ENCODE assay signal across 11 cellular contexts in the genomic region with DNA sequence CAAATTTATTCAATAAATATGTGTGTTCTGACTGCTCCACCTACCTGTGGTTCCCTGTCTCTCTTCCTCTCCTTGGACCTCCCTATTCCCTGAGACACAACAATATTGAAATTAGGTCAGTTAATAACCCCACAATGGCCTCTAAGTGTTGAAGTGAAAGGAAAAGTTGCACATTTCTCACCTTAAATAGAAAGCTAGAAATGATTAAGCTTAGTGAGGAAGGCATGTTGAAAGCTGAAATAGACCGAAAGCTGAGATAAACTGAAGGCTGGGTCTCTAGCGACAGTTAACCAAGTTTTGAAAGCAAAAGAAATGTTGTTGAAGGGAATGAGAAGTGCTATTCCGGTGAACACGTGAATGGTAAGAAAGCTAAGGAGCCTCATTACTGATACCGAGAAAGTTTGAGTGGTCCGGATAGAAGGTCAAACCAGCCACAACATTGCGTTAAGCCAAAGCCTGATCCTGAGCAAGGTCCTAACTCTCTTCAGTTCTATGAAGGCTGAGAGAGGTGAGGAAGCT. TPM values are rescaled to one million over a fixed set of nuclear protein-coding genes. Genes with fewer than 3 reads are reported as not detected.
A peak's percentile ranks its signal among the peaks of the same experiment; 100 is the strongest.
DNase-seq lines count a peak whose midpoint lies in the region; ATAC-seq lines count a peak whose summit lies in the region.
"Had no signal": no experiment of that assay in that cellular context is flagged by ENCODE, and none has a peak within 500 bp of the region (broad histone marks: within the 10 kb centered on the region; RNA-seq: fewer than 3 reads in every experiment).

No MANE protein-coding gene starts in this region.

- no peaks in the 10 kb centered on the region for H3K36me3 Mint-ChIP-seq in activated CD8-positive, alpha-beta memory T cell treated with anti-CD3 and anti-CD28 coated beads, Interleukin-2, amount 10 ng/mL, durations not matched to agents 7 days and 5 days

- H3K9me2 ChIP-seq in Karpas-422 (replicated peaks; ENCODE audit: insufficient read depth, low read length): no peaks in the 10 kb centered on the region

- peak; percentile 90 for ATAC-seq in activated CD8-positive, alpha-beta memory T cell treated with anti-CD3 and anti-CD28 coated beads, Interleukin-2, amount 10 ng/mL, durations not matched to agents 7 days and 5 days
- ATAC-seq in GM21723 (IDR thresholded peaks at IDR 0.05; ENCODE audit: unreplicated experiment) (peak; percentile 93), HG03432 (IDR thresholded peaks at IDR 0.05; ENCODE audit: unreplicated experiment) (peak; percentile 98)
- ATAC-seq in stimulated activated naive CD8-positive, alpha-beta T cell treated with anti-CD3 and anti-CD28 coated beads, Interleukin-15, Interleukin-2, amounts not matched to agents 100 U/mL and 50 U/mL, for 24 hours: peak; percentile 69
- ATAC-seq: right cardiac atrium had no signal

- no peaks in the 10 kb centered on the region for H3K79me2 ChIP-seq in Karpas-422 (ENCODE audit: low read length)

- no peaks in the 10 kb centered on the region for H3K9me3 Mint-ChIP-seq in activated CD8-positive, alpha-beta memory T cell treated with anti-CD3 and anti-CD28 coated beads, Interleukin-2, amount 10 ng/mL, durations not matched to agents 7 days and 5 days (ENCODE audit: low read depth)

- H3K4me2 ChIP-seq in Karpas-422 (ENCODE audit: low read depth, low read length, poor library complexity, severe bottlenecking): no peak overlapping the region

- H3K27ac ChIP-seq in Karpas-422 (ENCODE audit: low read length): no peak overlapping the region
- H3K27ac ChIP-seq: RWPE1 had no signal

- H2AFZ ChIP-seq in Karpas-422 (ENCODE audit: low read length): no peak overlapping the region

- H3K4me3 Mint-ChIP-seq in activated CD8-positive, alpha-beta memory T cell treated with anti-CD3 and anti-CD28 coated beads, Interleukin-2, amount 10 ng/mL, durations not matched to agents 7 days and 5 days: peak overlapping the region; percentile 55

- CTCF ChIA-PET in activated CD8-positive, alpha-beta memory T cell treated with anti-CD3 and anti-CD28 coated beads, Interleukin-2, amount 10 ng/mL, durations not matched to agents 7 days and 5 days (lab: Charles Lee): interaction anchor here (1.0 to 2.3 kb wide), 7 partner anchors 10 to 221 kb away, joined by 3 to 12 read pairs (median 3); a partner anchor contains a TSS

- peak overlapping the region; percentile 77 for H3K27ac Mint-ChIP-seq in activated CD8-positive, alpha-beta memory T cell treated with anti-CD3 and anti-CD28 coated beads, Interleukin-2, amount 10 ng/mL, durations not matched to agents 7 days and 5 days

- H3K27me3 Mint-ChIP-seq in activated CD8-positive, alpha-beta memory T cell treated with anti-CD3 and anti-CD28 coated beads, Interleukin-2, amount 10 ng/mL, durations not matched to agents 7 days and 5 days: peaks cover 4% of the 10 kb centered on the region

- H4K20me1 ChIP-seq in Karpas-422 (ENCODE audit: insufficient read depth, low read depth, low read length): no peaks in the 10 kb centered on the region

- no peaks in the 10 kb centered on the region for H3K36me3 ChIP-seq in Karpas-422 (ENCODE audit: insufficient read depth, low read length)

- no peak for DNase-seq in activated CD8-positive, alpha-beta memory T cell treated with anti-CD3 and anti-CD28 coated beads, Interleukin-2, amount 10 ng/mL, durations not matched to agents 7 days and 5 days
- no peak for DNase-seq in activated CD8-positive, alpha-beta memory T cell treated with anti-CD3 and anti-CD28 coated beads, Interleukin-2, amount 50 U/mL, for 4 hours
- DNase-seq in stimulated activated naive CD8-positive, alpha-beta T cell treated with anti-CD3 and anti-CD28 coated beads, Interleukin-15, Interleukin-2, amounts not matched to agents 100 U/mL and 50 U/mL, for 24 hours: no peak
- no peak for DNase-seq in Karpas-422
- no peak for DNase-seq in epidermal melanocyte (ENCODE audit: insufficient read length, low spot score)
- no peak for DNase-seq in mesenteric fat pad (ENCODE audit: low spot score)
- DNase-seq: kidney glomerular epithelial cell, right cardiac atrium had no signal

- H3K4me1 Mint-ChIP-seq in activated CD8-positive, alpha-beta memory T cell treated with anti-CD3 and anti-CD28 coated beads, Interleukin-2, amount 10 ng/mL, durations not matched to agents 7 days and 5 days: peaks cover 27% of the 10 kb centered on the region

- no peak overlapping the region for H3K4me3 ChIP-seq in Karpas-422 (ENCODE audit: low read length)

- H3K4me1 ChIP-seq in Karpas-422 (ENCODE audit: low read length): no peaks in the 10 kb centered on the region; the same call in 1 of the 2 replicates

- no peaks in the 10 kb centered on the region for H3K9me3 ChIP-seq in Karpas-422 (ENCODE audit: low read length)

- H3K9ac ChIP-seq in Karpas-422 (ENCODE audit: low read length): no peak overlapping the region

- H3K27me3 ChIP-seq in Karpas-422 (ENCODE audit: low read length): no peaks in the 10 kb centered on the region

RNA-seq across cellular contexts. Expression of a gene that starts 34.1 kb away (rescaled TPM):
- 1 to 10 TPM; 1.5 to 2.3 TPM for total RNA-seq in activated CD8-positive, alpha-beta memory T cell treated with anti-CD3 and anti-CD28 coated beads, Interleukin-2, amount 10 ng/mL, durations not matched to agents 7 days and 5 days
- 0.15 TPM in 1 of 2 replicates, not detected in the other for total RNA-seq in Karpas-422 (2014; rRNA removed; shearing (Covaris generic); ENCODE audit: low replicate concordance)
- total RNA-seq in mesenteric fat pad: 5.2 TPM
